ENCODE assay signal across 10 cellular contexts in the genomic region with DNA sequence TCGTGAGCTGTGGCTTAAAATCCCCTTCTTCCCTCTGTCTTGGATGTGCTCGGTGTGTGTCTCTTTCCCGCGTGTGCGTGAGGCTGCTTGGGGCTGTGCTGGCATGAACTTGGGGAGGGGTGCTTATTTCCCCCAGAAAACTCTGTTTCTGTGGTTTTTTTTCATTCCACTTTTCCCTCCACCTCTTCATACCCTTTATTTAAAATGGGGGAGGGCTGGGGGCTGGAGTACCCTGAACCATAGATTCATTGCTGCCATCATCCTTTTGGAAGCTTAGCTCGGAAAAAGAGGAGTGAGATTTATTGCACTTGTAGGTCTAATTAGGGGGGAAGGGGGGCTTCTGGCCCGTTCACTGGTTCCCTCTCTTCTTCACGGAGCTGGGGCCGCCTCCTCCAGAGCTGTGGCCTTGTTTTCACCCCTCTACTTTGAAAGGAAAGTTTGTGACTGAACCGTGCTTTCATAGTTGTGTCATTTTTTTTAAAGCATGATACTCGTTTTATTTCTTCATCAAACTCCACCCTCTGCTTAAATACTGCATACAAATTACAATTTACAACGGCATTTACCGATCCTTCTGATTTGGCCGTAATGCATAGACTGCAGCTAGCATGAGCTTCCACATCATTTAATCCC. TPM values are rescaled to one million over a fixed set of nuclear protein-coding genes. Genes with fewer than 3 reads are reported as not detected.
A peak's percentile ranks its signal among the peaks of the same experiment; 100 is the strongest.
DNase-seq lines count a peak whose midpoint lies in the region; ATAC-seq and TF ChIP-seq lines count a peak whose summit lies in the region.
"Had no signal": no experiment of that assay in that cellular context is flagged by ENCODE, and none has a peak within 500 bp of the region (broad histone marks: within the 10 kb centered on the region; RNA-seq: fewer than 3 reads in every experiment).

No MANE protein-coding gene starts in this region.

- intact Hi-C loops in cardiac septum (cut with DNase I), result loop anchor here (10.0 kb wide), 1 partner anchor 319 kb away; no protein-coding TSS in a partner anchor
- intact Hi-C loops in vagina (cut with DNase I), result loop anchor here (10.0 kb wide), 1 partner anchor 341 kb away; no protein-coding TSS in a partner anchor

- H3K27ac ChIP-seq in right atrium auricular region (peak overlapping the region; percentile 68 to 80), brain microvascular endothelial cell (peak overlapping the region; percentile 76), mesodermal cell (ENCODE audit: low read depth, low read length, severe bottlenecking) (peak overlapping the region; percentile 20), vagina (peak overlapping the region; percentile 90)

- H3K27me3 ChIP-seq in right atrium auricular region, result no peaks in the 10 kb centered on the region
- no peaks in the 10 kb centered on the region for H3K27me3 ChIP-seq in brain microvascular endothelial cell (replicated peaks)
- no peaks in the 10 kb centered on the region for H3K27me3 ChIP-seq in vagina

- DNase-seq in right atrium auricular region (ENCODE audit: low spot score), result no peak
- DNase-seq in cardiac septum (ENCODE audit: low spot score), result no peak
- no peak for DNase-seq in brain microvascular endothelial cell
- peak in 1 of 2 donors; percentile 44 for DNase-seq in vagina (ENCODE audit: extremely low spot score in 2 of 2)
- DNase-seq: activated effector memory CD4-positive, alpha-beta T cell treated with anti-CD3 and anti-CD28 coated beads, Interleukin-2, amount 50 U/mL, for 16 hours had no signal

- H3K9me3 ChIP-seq in right atrium auricular region, result no peaks in the 10 kb centered on the region
- no peaks in the 10 kb centered on the region for H3K9me3 ChIP-seq in mesodermal cell (ENCODE audit: control insufficient read depth, low read length)
- no peaks in the 10 kb centered on the region for H3K9me3 ChIP-seq in vagina

- H3K4me3 ChIP-seq in right atrium auricular region (peak overlapping the region; percentile 66 to 72), brain microvascular endothelial cell (ENCODE audit: low read depth, low read length) (peak overlapping the region; percentile 68), mesodermal cell (ENCODE audit: extremely low read depth, insufficient read depth, low read length, poor library complexity, severe bottlenecking) (peak overlapping the region; percentile 25), vagina (peak overlapping the region; percentile 59 to 66)
- H3K4me3 ChIP-seq: K562 had no signal

- peaks cover 0 to 21% of the 10 kb centered on the region in 2 donors for H3K4me1 ChIP-seq in right atrium auricular region
- peaks cover 18% of the 10 kb centered on the region for H3K4me1 ChIP-seq in mesodermal cell (ENCODE audit: control insufficient read depth, insufficient read depth, low read length, poor library complexity, severe bottlenecking)
- peaks cover 16% of the 10 kb centered on the region for H3K4me1 ChIP-seq in vagina

- 0% methylated on average over 1 to 2 of the region's 14 CpGs for WGBS in mesodermal cell (ENCODE audit: insufficient coverage in 2 of 2), 2 experiments

- ATAC-seq in HG02642 (IDR thresholded peaks at IDR 0.05; ENCODE audit: poor library complexity, unreplicated experiment), result no peak
- ATAC-seq in HG02884 (IDR thresholded peaks at IDR 0.05; ENCODE audit: unreplicated experiment), result no peak
- ATAC-seq in GM21786 (IDR thresholded peaks at IDR 0.05; ENCODE audit: unreplicated experiment), result no peak
- ATAC-seq: K562 had no signal

- TF ChIP-seq CTCF in right atrium auricular region (IDR thresholded peaks at IDR 0.05) (no peak), brain microvascular endothelial cell (IDR thresholded peaks at IDR 0.05; ENCODE audit: low read depth, low read length, missing control alignments) (no peak), vagina (IDR thresholded peaks at IDR 0.05) (no peak)

- H3K36me3 ChIP-seq in right atrium auricular region (peaks cover 7% of the 10 kb centered on the region), brain microvascular endothelial cell (replicated peaks) (peaks cover 33% of the 10 kb centered on the region), mesodermal cell (ENCODE audit: control insufficient read depth, insufficient read depth, low read length) (no peaks in the 10 kb centered on the region), vagina (no peaks in the 10 kb centered on the region)

- TF ChIP-seq POLR2A in vagina (IDR thresholded peaks at IDR 0.05), result no peak

- in situ Hi-C loops in brain microvascular endothelial cell (cut with HindIII; ENCODE audit: low pct_ligation_motif_present, low sequenced_read_pairs), result no loop called here

RNA-seq across cellular contexts. Expression of a gene that starts 2.8 kb away (rescaled TPM):
- total RNA-seq in right atrium auricular region (10 to 100 TPM; 35.3 to 37.6 TPM), cardiac septum (0.73 TPM), vagina (97.2 TPM)
- polyA plus RNA-seq in mesodermal cell (2013, experiment 1 of 2), result 34.5 TPM
- 25.9 TPM for polyA plus RNA-seq in mesodermal cell (2013, experiment 2 of 2)
- polyA plus RNA-seq: K562 had no signal

RNA-seq across cellular contexts. Expression of a gene that starts 4.8 kb away (rescaled TPM):
- total RNA-seq in right atrium auricular region (10 to 100 TPM in 1 of 2 donors, 1 to 10 TPM in 1; 7.1 to 11.0 TPM), cardiac septum (0.89 TPM), vagina (22.3 TPM)
- polyA plus RNA-seq in mesodermal cell (2013, experiment 1 of 2), result 11.6 TPM
- 22.3 TPM for polyA plus RNA-seq in mesodermal cell (2013, experiment 2 of 2)
- total RNA-seq: K562 had no signal
- polyA plus RNA-seq: K562 had no signal

Comparison
In these comparisons a context has a peak if more than half of its experiments do, and no peak if none do; other contexts are left out.
1. RNA of a gene that starts 2.8 kb away (total RNA-seq): 97.2 TPM in vagina (single experiment) and 35.3 to 37.6 TPM in right atrium auricular region; 0.73 TPM in cardiac septum (single experiment); every median in the first group is over 10 times any median in the second.
2. H3K27ac ChIP-seq: peak in every context shown above with its lines; median percentile 90 in vagina; 76 in brain microvascular endothelial cell; 74 in right atrium auricular region; 20 in mesodermal cell.
3. Peak in every context shown above with its lines, with median percentiles within 50 percentile points of each other: H3K4me3 ChIP-seq.